ENCODE assay signal across 8 cellular contexts in the genomic region with DNA sequence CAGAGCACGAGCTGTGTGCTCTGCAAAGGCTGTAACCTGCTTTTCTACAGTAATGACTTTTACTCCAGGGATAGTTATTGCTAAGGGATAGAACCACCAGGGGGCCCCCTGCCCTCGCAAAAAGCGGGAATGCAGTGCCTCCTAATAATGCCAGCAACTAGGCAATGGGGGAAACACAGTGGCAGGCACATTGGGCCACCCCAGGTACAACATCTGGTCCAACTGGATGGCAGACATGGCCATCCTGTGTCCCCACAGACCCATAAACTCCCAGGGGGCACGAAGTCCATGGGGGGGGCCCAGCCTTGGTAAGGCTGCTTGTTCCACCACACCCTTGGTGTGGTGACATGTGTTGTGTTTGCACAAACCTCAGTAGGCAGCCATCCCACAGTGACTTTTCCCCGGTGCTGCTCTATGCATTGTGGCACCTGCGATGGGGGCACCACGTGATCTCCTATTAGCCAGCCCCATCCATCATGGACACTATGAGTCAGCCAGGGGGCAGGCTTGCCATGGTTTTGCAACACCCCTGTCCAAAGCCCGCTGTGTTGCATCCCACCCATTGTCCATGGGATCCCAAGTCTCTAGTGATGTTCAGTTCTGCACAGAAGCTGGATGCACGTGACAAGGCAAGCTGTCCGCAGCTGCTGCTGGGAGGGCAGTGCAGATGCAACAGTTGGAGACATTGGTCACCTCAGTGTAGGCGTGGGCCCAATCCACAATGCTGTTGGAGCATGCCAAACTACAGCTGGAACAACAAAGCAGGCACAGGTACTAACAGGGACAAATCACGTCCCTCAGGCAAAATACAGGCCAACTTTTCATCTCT.
A peak's percentile ranks its signal among the peaks of the same experiment; 100 is the strongest.
DNase-seq lines count a peak whose midpoint lies in the region; ATAC-seq and TF ChIP-seq lines count a peak whose summit lies in the region.

No MANE protein-coding gene starts in this region.

- no peak overlapping the region for H3K27ac ChIP-seq in right cardiac atrium (ENCODE audit: low read length)

- no peak overlapping the region for H3K27ac Mint-ChIP-seq in activated naive CD4-positive, alpha-beta T cell treated with anti-CD3 and anti-CD28 coated beads for 36 hours
- peak overlapping the region; percentile 39 for H3K27ac Mint-ChIP-seq in activated CD8-positive, alpha-beta T cell treated with anti-CD3 and anti-CD28 coated beads for 36 hours

- no peaks in the 10 kb centered on the region for H3K36me3 Mint-ChIP-seq in activated naive CD4-positive, alpha-beta T cell treated with anti-CD3 and anti-CD28 coated beads for 36 hours (ENCODE audit: low read depth)
- no peaks in the 10 kb centered on the region for H3K36me3 Mint-ChIP-seq in activated CD8-positive, alpha-beta T cell treated with anti-CD3 and anti-CD28 coated beads for 36 hours (ENCODE audit: low read depth)

- no peaks in the 10 kb centered on the region for H3K9me3 ChIP-seq in right cardiac atrium (ENCODE audit: control insufficient read depth, low read length)

- TF ChIP-seq CTCF in activated CD8-positive, alpha-beta T cell treated with anti-CD3 and anti-CD28 coated beads for 36 hours (IDR thresholded peaks at IDR 0.05), result no peak

- H3K4me3 Mint-ChIP-seq in activated naive CD4-positive, alpha-beta T cell treated with anti-CD3 and anti-CD28 coated beads for 36 hours, result no peak overlapping the region
- H3K4me3 Mint-ChIP-seq in activated CD8-positive, alpha-beta T cell treated with anti-CD3 and anti-CD28 coated beads for 36 hours, result no peak overlapping the region

- no peaks in the 10 kb centered on the region for H3K9me3 Mint-ChIP-seq in activated naive CD4-positive, alpha-beta T cell treated with anti-CD3 and anti-CD28 coated beads for 36 hours
- H3K9me3 Mint-ChIP-seq in activated CD8-positive, alpha-beta T cell treated with anti-CD3 and anti-CD28 coated beads for 36 hours, result no peaks in the 10 kb centered on the region

- CTCF ChIA-PET in activated naive CD4-positive, alpha-beta T cell treated with anti-CD3 and anti-CD28 coated beads for 36 hours (lab: Charles Lee), result interaction anchor here (0.7 to 3.2 kb wide), 5 partner anchors 14 to 209 kb away, joined by 3 to 18 read pairs (median 5); no protein-coding TSS in a partner anchor
- CTCF ChIA-PET in activated CD8-positive, alpha-beta T cell treated with anti-CD3 and anti-CD28 coated beads for 36 hours (lab: Charles Lee), result interaction anchor here (0.9 to 2.3 kb wide), 6 partner anchors 9 to 708 kb away, joined by 3 to 11 read pairs (median 4); a partner anchor contains a TSS

- WGBS in right cardiac atrium, result 73% methylated on average over 12 of the region's 12 CpGs

- no peaks in the 10 kb centered on the region for H3K27me3 Mint-ChIP-seq in activated naive CD4-positive, alpha-beta T cell treated with anti-CD3 and anti-CD28 coated beads for 36 hours (ENCODE audit: low read depth)
- H3K27me3 Mint-ChIP-seq in activated CD8-positive, alpha-beta T cell treated with anti-CD3 and anti-CD28 coated beads for 36 hours, result no peaks in the 10 kb centered on the region

- peak; percentile 31 for ATAC-seq in activated CD8-positive, alpha-beta T cell treated with anti-CD3 and anti-CD28 coated beads for 36 hours
- ATAC-seq in right cardiac atrium (no peak), HG02623 (IDR thresholded peaks at IDR 0.05; ENCODE audit: unreplicated experiment) (no peak), GM21390 (IDR thresholded peaks at IDR 0.05; ENCODE audit: unreplicated experiment) (no peak)

- H3K4me1 ChIP-seq in right cardiac atrium (ENCODE audit: control insufficient read depth, insufficient read depth, low read length), result no peaks in the 10 kb centered on the region

- intact Hi-C loops in activated naive CD4-positive, alpha-beta T cell treated with anti-CD3 and anti-CD28 coated beads for 36 hours (cut with micrococcal nuclease), result loop anchor here (1.0 to 5.0 kb wide), 4 partner anchors 198 to 1359 kb away; no protein-coding TSS in a partner anchor
- intact Hi-C loops in activated CD8-positive, alpha-beta T cell treated with anti-CD3 and anti-CD28 coated beads for 36 hours (cut with micrococcal nuclease), result no loop called here
- intact Hi-C loops in right cardiac atrium (cut with DNase I), result no loop called here

- POLR2A ChIA-PET in activated CD8-positive, alpha-beta T cell treated with anti-CD3 and anti-CD28 coated beads for 36 hours (lab: Charles Lee), result interaction anchor here (0.8 kb wide), 1 partner anchor 26 kb away, joined by 3 read pairs; no protein-coding TSS in a partner anchor

- DNase-seq in activated naive CD4-positive, alpha-beta T cell treated with anti-CD3 and anti-CD28 coated beads for 36 hours, result peak; percentile 70
- no peak for DNase-seq in activated naive CD4-positive, alpha-beta T cell treated with anti-CD3 and anti-CD28 coated beads, Interleukin-2, amount 50 U/mL, for 16 hours
- DNase-seq in NAMALWA (ENCODE audit: low spot score) (peak; percentile 47), right cardiac atrium (peak in 2 of 3 donors; percentile 58 to 67)
- peak; percentile 65 for DNase-seq in activated CD8-positive, alpha-beta T cell treated with anti-CD3 and anti-CD28 coated beads for 36 hours
- peak; percentile 10 for DNase-seq in stimulated activated CD4-positive, alpha-beta T cell treated with anti-CD3 and anti-CD28 coated beads, Interleukin-4, amount 100 ng/mL, for 1 hour

- H3K27me3 ChIP-seq in right cardiac atrium (ENCODE audit: control insufficient read depth, insufficient read depth), result no peaks in the 10 kb centered on the region

- peaks cover 8% of the 10 kb centered on the region for H3K4me1 Mint-ChIP-seq in activated naive CD4-positive, alpha-beta T cell treated with anti-CD3 and anti-CD28 coated beads for 36 hours (ENCODE audit: low read depth)
- peaks cover 20% of the 10 kb centered on the region for H3K4me1 Mint-ChIP-seq in activated CD8-positive, alpha-beta T cell treated with anti-CD3 and anti-CD28 coated beads for 36 hours (ENCODE audit: low read depth)

- H3K4me3 ChIP-seq in right cardiac atrium (ENCODE audit: low read length), result no peak overlapping the region
